ENCODE assay signal across 10 cellular contexts in genomic region chr10:124992462-124993344, GRCh38. TPM values are rescaled to one million over a fixed set of nuclear protein-coding genes. Genes with fewer than 3 reads are reported as not detected.
DNase-seq lines count a peak whose midpoint lies in the region; TF ChIP-seq lines count a peak whose summit lies in the region.
"Had no signal": no experiment of that assay in that cellular context is flagged by ENCODE, and none has a peak within 500 bp of the region (broad histone marks: within the 10 kb centered on the region; RNA-seq: fewer than 3 reads in every experiment).

No MANE protein-coding gene starts in this region.

- no peaks in the 10 kb centered on the region for H3K9me3 Mint-ChIP-seq in H9
- H3K9me3 Mint-ChIP-seq: activated naive CD4-positive, alpha-beta T cell treated with anti-CD3 and anti-CD28 coated beads, Interleukin-2, amount 50 U/mL, for 24 hours; CD4-positive, alpha-beta memory T cell had no signal

- no peak overlapping the region for H3K4ac ChIP-seq in H9 (ENCODE audit: low read depth, low read length)

- in situ Hi-C loops in brain microvascular endothelial cell (cut with HindIII; ENCODE audit: low pct_ligation_motif_present, low sequenced_read_pairs), result no loop called here

- H3K18ac ChIP-seq in H9 (ENCODE audit: insufficient read length, low read depth, low read length), result no peak overlapping the region

- no peak overlapping the region for H3K4me2 ChIP-seq in H9 (ENCODE audit: insufficient read depth, insufficient read length, low read length)

- H2BK20ac ChIP-seq in H9 (ENCODE audit: low read depth, low read length, poor library complexity, severe bottlenecking), result no peak overlapping the region

- H4K91ac ChIP-seq in H9 (ENCODE audit: insufficient read length, low read depth, low read length), result no peak overlapping the region

- no CpG with 5 or more reads among the region's 20 CpGs for WGBS in H9 (ENCODE audit: extremely low coverage, insufficient read length, low lambda C conversion rate)

- peak; percentile 48 for DNase-seq in NCI-H510A treated with DMSO at 0.1 percent for 48 hours (lab: John Stamatoyannopoulos, UW)
- DNase-seq in NCI-H510A (lab: John Stamatoyannopoulos, UW), result no peak
- peak; percentile 60 for DNase-seq in H9
- DNase-seq in NCI-H446 treated with DMSO at 0.1 percent for 48 hours (lab: John Stamatoyannopoulos, UW), result peak; percentile 28
- peak; percentile 72 for DNase-seq in brain microvascular endothelial cell
- peak; percentile 68 for DNase-seq in islet precursor cell
- peak; percentile 52 for DNase-seq in stimulated activated CD8-positive, alpha-beta memory T cell treated with anti-CD3 and anti-CD28 coated beads, Interleukin-4, amount 100 ng/mL, for 48 hours
- no peak for DNase-seq in SKM-1 (lab: John Stamatoyannopoulos, UW; ENCODE audit: unreplicated experiment)

- peak; percentile 74 for TF ChIP-seq CTCF in H9 (conservative IDR thresholded peaks at IDR 0.05)
- peak; percentile 73 for TF ChIP-seq CTCF in brain microvascular endothelial cell (IDR thresholded peaks at IDR 0.05; ENCODE audit: low read depth, low read length, missing control alignments)

- H3K36me3 ChIP-seq in brain microvascular endothelial cell (replicated peaks), result peaks cover 77% of the 10 kb centered on the region

- no peak overlapping the region for H3K14ac ChIP-seq in H9 (ENCODE audit: insufficient read depth, low read length)

- no peak overlapping the region for H3T11ph ChIP-seq in H9 (ENCODE audit: low read length)

- H4K5ac ChIP-seq in H9 (ENCODE audit: insufficient read length, low read depth, low read length), result no peak overlapping the region

- H2AK5ac ChIP-seq in H9 (ENCODE audit: insufficient read length, low read length), result no peak overlapping the region

- no peaks in the 10 kb centered on the region for H3K4me1 ChIP-seq in H9 (ENCODE audit: insufficient read depth, low read length)

- H2AFZ ChIP-seq in H9 (ENCODE audit: low read length), result no peak overlapping the region

- H3K27ac Mint-ChIP-seq in H9, result peak overlapping the region in 1 of 3 experiments; percentile 79; a peak in 3 of 7 replicates
- H3K27ac Mint-ChIP-seq: activated naive CD4-positive, alpha-beta T cell treated with anti-CD3 and anti-CD28 coated beads, Interleukin-2, amount 50 U/mL, for 24 hours; CD4-positive, alpha-beta memory T cell had no signal

- H3K4me1 Mint-ChIP-seq in H9, result no peaks in the 10 kb centered on the region
- H3K4me1 Mint-ChIP-seq: activated naive CD4-positive, alpha-beta T cell treated with anti-CD3 and anti-CD28 coated beads, Interleukin-2, amount 50 U/mL, for 24 hours had no signal

- no peaks in the 10 kb centered on the region for H4K20me1 ChIP-seq in H9 (ENCODE audit: control insufficient read depth, insufficient read depth, insufficient read length)

- no peak overlapping the region for H2BK15ac ChIP-seq in H9 (ENCODE audit: low read depth, low read length)

- no peak overlapping the region for H4K8ac ChIP-seq in H9 (replicated peaks; ENCODE audit: insufficient read length, low read depth, low read length)

- H3K9ac ChIP-seq in H9 (ENCODE audit: extremely low read depth, insufficient read length, low read length), result no peak overlapping the region

- H3K23me2 ChIP-seq in H9 (ENCODE audit: insufficient read length, low read depth, low read length, poor library complexity, severe bottlenecking), result no peaks in the 10 kb centered on the region

- H2BK120ac ChIP-seq in H9 (ENCODE audit: low read depth, low read length, poor library complexity, severe bottlenecking), result no peak overlapping the region

- H3K27me3 ChIP-seq in H9 (ENCODE audit: insufficient read depth, low read length) (no peaks in the 10 kb centered on the region), brain microvascular endothelial cell (replicated peaks) (no peaks in the 10 kb centered on the region)

- H2BK5ac ChIP-seq in H9 (ENCODE audit: insufficient read length, low read length), result no peak overlapping the region

- no peak overlapping the region for H3K4me3 ChIP-seq in brain microvascular endothelial cell (ENCODE audit: low read depth, low read length)

- H3K79me1 ChIP-seq in H9 (ENCODE audit: insufficient read depth, low read depth, low read length, poor library complexity, severe bottlenecking), result no peaks in the 10 kb centered on the region

- H3K23ac ChIP-seq in H9 (ENCODE audit: insufficient read length, low read depth, low read length), result no peak overlapping the region

- no peak overlapping the region for H3K27ac ChIP-seq in H9 (ENCODE audit: insufficient read length, low read depth, low read length)
- H3K27ac ChIP-seq in brain microvascular endothelial cell, result no peak overlapping the region

- H3K9me3 ChIP-seq in H9 (ENCODE audit: control insufficient read depth, low read depth, low read length), result no peaks in the 10 kb centered on the region

- H2BK12ac ChIP-seq in H9 (ENCODE audit: insufficient read length, low read depth, low read length), result no peak overlapping the region

- H3K36me3 Mint-ChIP-seq in H9 (ENCODE audit: insufficient read depth in 1 of 3, low read depth in 3 of 3), result peaks cover 61 to 98% (median 96%) of the 10 kb centered on the region in 3 experiments

- H3K4me3 Mint-ChIP-seq in H9, result no peak overlapping the region
- H3K4me3 Mint-ChIP-seq: activated naive CD4-positive, alpha-beta T cell treated with anti-CD3 and anti-CD28 coated beads, Interleukin-2, amount 50 U/mL, for 24 hours; CD4-positive, alpha-beta memory T cell had no signal

- peaks cover 5% of the 10 kb centered on the region; the same call in 1 of the 2 replicates for H3K27me3 Mint-ChIP-seq in H9 (ENCODE audit: low read depth)
- H3K27me3 Mint-ChIP-seq: activated naive CD4-positive, alpha-beta T cell treated with anti-CD3 and anti-CD28 coated beads, Interleukin-2, amount 50 U/mL, for 24 hours; CD4-positive, alpha-beta memory T cell had no signal

- no peaks in the 10 kb centered on the region for H3K79me2 ChIP-seq in H9 (ENCODE audit: insufficient read depth, low read length)

- no peak overlapping the region for H3K56ac ChIP-seq in H9 (ENCODE audit: insufficient read length, low read depth, low read length)

RNA-seq across cellular contexts. Expression of gene ZRANB1, which starts 50.8 kb away (rescaled TPM):
- 16.1 and 17.4 TPM in 2 replicates for total RNA-seq in H9 (2021)

Comparison
In these comparisons a context has a peak if more than half of its experiments do, and no peak if none do; other contexts are left out.
1. DNase-seq: peak in NCI-H510A treated with DMSO at 0.1 percent for 48 hours (single experiment), H9 (single experiment), NCI-H446 treated with DMSO at 0.1 percent for 48 hours (single experiment), brain microvascular endothelial cell (single experiment), islet precursor cell (single experiment) and stimulated activated CD8-positive, alpha-beta memory T cell treated with anti-CD3 and anti-CD28 coated beads, Interleukin-4, amount 100 ng/mL, for 48 hours (single experiment); none in NCI-H510A (single experiment) and SKM-1 (single experiment).